8 cellular contexts compared by ENCODE assay signal in the genomic region with DNA sequence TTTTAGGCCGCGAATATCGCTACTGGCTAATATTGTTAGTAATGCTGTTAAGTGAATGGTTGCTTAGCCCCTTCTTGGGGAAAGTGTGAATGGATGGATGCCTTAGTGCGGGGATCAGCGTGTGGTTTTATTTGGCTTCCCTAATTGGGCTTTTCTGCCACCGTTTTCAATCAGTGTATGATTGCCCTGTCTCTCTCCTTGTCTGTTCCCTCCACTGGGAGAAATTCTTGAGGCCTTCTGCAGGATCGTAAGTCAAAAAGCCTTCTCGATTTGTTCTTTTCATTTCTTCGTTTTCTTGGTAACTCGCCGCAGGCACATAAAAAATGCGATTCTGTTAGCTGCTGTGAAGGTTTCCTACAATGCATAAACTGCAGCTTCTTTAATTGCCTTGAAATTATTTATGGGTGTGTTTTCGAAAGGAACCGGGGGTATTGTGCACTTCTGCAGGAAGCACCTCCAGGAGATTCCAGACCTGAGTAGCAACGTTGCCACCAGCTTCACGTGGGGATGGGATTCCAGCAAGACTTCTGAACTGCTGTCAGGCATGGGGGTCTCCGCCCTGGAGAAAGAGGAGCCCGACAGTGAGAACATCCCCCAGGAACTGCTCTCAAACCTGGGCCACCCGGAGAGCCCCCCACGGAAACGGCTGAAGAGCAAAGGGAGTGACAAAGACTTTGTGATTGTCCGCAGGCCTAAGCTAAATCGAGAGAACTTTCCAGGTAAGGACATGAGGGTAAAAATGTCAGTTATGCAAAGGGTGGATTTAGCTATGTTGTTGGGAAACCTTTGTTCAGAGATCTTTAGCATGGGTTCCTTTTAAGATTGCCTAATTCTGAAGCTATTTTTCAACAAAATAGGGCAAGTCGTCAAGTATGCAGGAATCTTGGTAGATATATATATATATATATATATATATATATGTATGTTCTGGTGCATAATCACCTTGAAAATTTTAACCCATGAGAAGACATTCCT. TPM values are rescaled to one million over a fixed set of nuclear protein-coding genes. Genes with fewer than 3 reads are reported as not detected.
DNase-seq lines count a peak whose midpoint lies in the region; ATAC-seq and TF ChIP-seq lines count a peak whose summit lies in the region.

No MANE protein-coding gene starts in this region.

- no peaks in the 10 kb centered on the region for H3K4me1 ChIP-seq in parathyroid adenoma

- peak overlapping the region; percentile 85 for H3K4me2 ChIP-seq in parathyroid adenoma (ENCODE audit: low read length)

- H3K27me3 Mint-ChIP-seq in activated CD8-positive, alpha-beta memory T cell treated with anti-CD3 and anti-CD28 coated beads, Interleukin-2, amount 10 ng/mL, durations not matched to agents 7 days and 5 days, result no peaks in the 10 kb centered on the region

- H2AFZ ChIP-seq in parathyroid adenoma, result peak overlapping the region; percentile 97

- CTCF ChIA-PET in activated CD8-positive, alpha-beta memory T cell treated with anti-CD3 and anti-CD28 coated beads, Interleukin-2, amount 10 ng/mL, durations not matched to agents 7 days and 5 days (lab: Charles Lee), result interaction anchor here (1.3 to 2.2 kb wide), 4 partner anchors 8 to 89 kb away, joined by 3 to 7 read pairs (median 4); a partner anchor contains a TSS

- H3K9me3 Mint-ChIP-seq in activated CD8-positive, alpha-beta memory T cell treated with anti-CD3 and anti-CD28 coated beads, Interleukin-2, amount 10 ng/mL, durations not matched to agents 7 days and 5 days (ENCODE audit: low read depth), result no peaks in the 10 kb centered on the region

- H3K9me3 ChIP-seq in parathyroid adenoma (ENCODE audit: control insufficient read depth, low read length), result no peaks in the 10 kb centered on the region

- H3K4me3 Mint-ChIP-seq in activated CD8-positive, alpha-beta memory T cell treated with anti-CD3 and anti-CD28 coated beads, Interleukin-2, amount 10 ng/mL, durations not matched to agents 7 days and 5 days, result peak overlapping the region; percentile 90

- H3K36me3 ChIP-seq in parathyroid adenoma (ENCODE audit: control insufficient read depth, insufficient read depth, low read length), result no peaks in the 10 kb centered on the region

- peaks cover 46% of the 10 kb centered on the region for H3K36me3 Mint-ChIP-seq in activated CD8-positive, alpha-beta memory T cell treated with anti-CD3 and anti-CD28 coated beads, Interleukin-2, amount 10 ng/mL, durations not matched to agents 7 days and 5 days

- no peaks in the 10 kb centered on the region for H3K27me3 ChIP-seq in parathyroid adenoma (ENCODE audit: control insufficient read depth, insufficient read depth, low read length)

- TF ChIP-seq CTCF in VCaP (conservative IDR thresholded peaks at IDR 0.05), result no peak
- no peak for TF ChIP-seq CTCF in foreskin fibroblast (IDR thresholded peaks at IDR 0.05; ENCODE audit: low read depth, low read length)
- no peak for TF ChIP-seq CTCF in parathyroid adenoma (IDR thresholded peaks at IDR 0.05)

- H3K4me3 ChIP-seq in foreskin fibroblast (ENCODE audit: low read depth in 1 of 2, low read length in 2 of 2) (peak overlapping the region; percentile 76 to 96), parathyroid adenoma (ENCODE audit: low read depth, low read length) (peak overlapping the region; percentile 96)

- peaks cover 52% of the 10 kb centered on the region for H3K4me1 Mint-ChIP-seq in activated CD8-positive, alpha-beta memory T cell treated with anti-CD3 and anti-CD28 coated beads, Interleukin-2, amount 10 ng/mL, durations not matched to agents 7 days and 5 days

- ATAC-seq in activated CD8-positive, alpha-beta memory T cell treated with anti-CD3 and anti-CD28 coated beads, Interleukin-2, amount 10 ng/mL, durations not matched to agents 7 days and 5 days, result no peak
- ATAC-seq in HG03135 (IDR thresholded peaks at IDR 0.05; ENCODE audit: unreplicated experiment) (peak; percentile 3), HG03108 (IDR thresholded peaks at IDR 0.05; ENCODE audit: unreplicated experiment) (no peak)

- H3K27ac ChIP-seq in VCaP (peak overlapping the region; percentile 85), parathyroid adenoma (no peak overlapping the region)

- no peak overlapping the region for H3K9ac ChIP-seq in parathyroid adenoma

- no peak for DNase-seq in activated CD8-positive, alpha-beta memory T cell treated with anti-CD3 and anti-CD28 coated beads, Interleukin-2, amount 10 ng/mL, durations not matched to agents 7 days and 5 days
- DNase-seq in activated CD8-positive, alpha-beta memory T cell treated with anti-CD3 and anti-CD28 coated beads for 24 hours, result no peak
- DNase-seq in foreskin fibroblast, result peak; percentile 7 to 50
- DNase-seq in NAMALWA (ENCODE audit: low spot score), result no peak

- H3K27ac Mint-ChIP-seq in activated CD8-positive, alpha-beta memory T cell treated with anti-CD3 and anti-CD28 coated beads, Interleukin-2, amount 10 ng/mL, durations not matched to agents 7 days and 5 days, result peak overlapping the region; percentile 91

- peaks cover 12% of the 10 kb centered on the region for H3K79me2 ChIP-seq in parathyroid adenoma

RNA-seq across cellular contexts. Expression of a gene that starts 0.7 kb away (rescaled TPM):
- 10 to 100 TPM; 43.5 to 52.3 TPM for total RNA-seq in activated CD8-positive, alpha-beta memory T cell treated with anti-CD3 and anti-CD28 coated beads, Interleukin-2, amount 10 ng/mL, durations not matched to agents 7 days and 5 days

RNA-seq across cellular contexts. Expression of a gene that starts 0.9 kb away (rescaled TPM):
- 10 to 100 TPM; 13.9 to 15.1 TPM for total RNA-seq in activated CD8-positive, alpha-beta memory T cell treated with anti-CD3 and anti-CD28 coated beads, Interleukin-2, amount 10 ng/mL, durations not matched to agents 7 days and 5 days

Comparison
In these comparisons a context has a peak if more than half of its experiments do, and no peak if none do; other contexts are left out.
1. DNase-seq: peak in foreskin fibroblast (2 of 2); none in activated CD8-positive, alpha-beta memory T cell treated with anti-CD3 and anti-CD28 coated beads, Interleukin-2, amount 10 ng/mL, durations not matched to agents 7 days and 5 days (single experiment), activated CD8-positive, alpha-beta memory T cell treated with anti-CD3 and anti-CD28 coated beads for 24 hours (single experiment) and NAMALWA (single experiment).